Comparison of ENCODE assay signal across 8 cellular contexts in genomic region chr2:54672587-54673456, GRCh38. TPM values are rescaled to one million over a fixed set of nuclear protein-coding genes. Genes with fewer than 3 reads are reported as not detected.
DNase-seq lines count a peak whose midpoint lies in the region; ATAC-seq and TF ChIP-seq lines count a peak whose summit lies in the region.

No MANE protein-coding gene starts in this region.

- H2AFZ ChIP-seq in PC-9, result peak overlapping the region; percentile 26; the same call in 1 of the 2 replicates

- TF ChIP-seq CTCF in GM12864 (IDR thresholded peaks at IDR 0.05; ENCODE audit: low read depth, low read length, missing control alignments) (no peak), PC-9 (conservative IDR thresholded peaks at IDR 0.05) (no peak), omental fat pad (IDR thresholded peaks at IDR 0.05) (no peak)

- POLR2A ChIA-PET in PC-9 (lab: Charles Lee; ENCODE audit: unreplicated experiment), result interaction anchor here (0.5 to 0.8 kb wide), 9 partner anchors 10 to 594 kb away, joined by 3 to 16 read pairs (median 5); no protein-coding TSS in a partner anchor

- H3K9me3 ChIP-seq in PC-9 (ENCODE audit: insufficient read depth, low read depth), result no peaks in the 10 kb centered on the region
- no peaks in the 10 kb centered on the region for H3K9me3 ChIP-seq in right cardiac atrium (ENCODE audit: control insufficient read depth, low read length)

- CTCF ChIA-PET in PC-9 (lab: Charles Lee), result interaction anchor here (0.5 to 2.4 kb wide), 6 partner anchors 15 to 883 kb away, joined by 3 to 8 read pairs (median 4); no protein-coding TSS in a partner anchor

- DNase-seq in GM12864 (ENCODE audit: low read depth), result peak; percentile 67
- DNase-seq in PC-9, result peak; percentile 16 to 61
- DNase-seq in right cardiac atrium, result no peak
- DNase-seq in superior temporal gyrus (ENCODE audit: extremely low spot score), result peak; percentile 54
- no peak for DNase-seq in activated naive CD4-positive, alpha-beta T cell treated with Interleukin-2 at 50 U/mL for 16 hours
- DNase-seq in HCEC 1CT, result no peak
- no peak for DNase-seq in omental fat pad (ENCODE audit: low spot score)

- intact Hi-C loops in PC-9 (cut with micrococcal nuclease; ENCODE audit: unreplicated experiment), result loop anchor here (1.0 to 5.0 kb wide), 4 partner anchors 32 to 560 kb away; partner anchors contain the start of genes CLHC1, EML6 and RPS27A
- intact Hi-C loops in right cardiac atrium (cut with DNase I), result no loop called here

- H3K27ac ChIP-seq in PC-9 (peak overlapping the region; percentile 58), right cardiac atrium (ENCODE audit: low read length) (peak overlapping the region; percentile 88)

- ATAC-seq in HG02571 (IDR thresholded peaks at IDR 0.05; ENCODE audit: unreplicated experiment), result peak; percentile 52
- ATAC-seq in right cardiac atrium, result no peak
- ATAC-seq in omental fat pad (ENCODE audit: low FRiP score), result no peak

- peaks cover 31% of the 10 kb centered on the region for H3K4me1 ChIP-seq in PC-9 (replicated peaks; ENCODE audit: insufficient read depth)
- H3K4me1 ChIP-seq in right cardiac atrium (ENCODE audit: control insufficient read depth, insufficient read depth, low read length), result peaks cover 12% of the 10 kb centered on the region

- H3K27me3 ChIP-seq in PC-9 (ENCODE audit: insufficient read depth, low read depth), result no peaks in the 10 kb centered on the region
- no peaks in the 10 kb centered on the region for H3K27me3 ChIP-seq in right cardiac atrium (ENCODE audit: control insufficient read depth, insufficient read depth)

- WGBS in right cardiac atrium, result 49% methylated on average over 12 of the region's 12 CpGs

- H3K4me3 ChIP-seq in GM12864 (ENCODE audit: low read depth, low read length) (no peak overlapping the region), PC-9 (0 out of 2 replicates have a peak overlapping the region, but pooled peaks have one; percentile 14), right cardiac atrium (ENCODE audit: low read length) (no peak overlapping the region)

- TSS peak; percentile 49 for BruUV-seq in PC-9 (replicated peaks; lab: Mats Ljungman, UMichigan)

- H3K9me2 ChIP-seq in PC-9 (ENCODE audit: insufficient read depth), result no peaks in the 10 kb centered on the region

- H3F3A ChIP-seq in PC-9 (ENCODE audit: insufficient read depth, low read depth), result peaks cover 43% of the 10 kb centered on the region

- peaks cover 5% of the 10 kb centered on the region for H3K36me3 ChIP-seq in PC-9 (ENCODE audit: low read depth)

- H3K4me2 ChIP-seq in PC-9, result peak overlapping the region; percentile 54

- no peaks in the 10 kb centered on the region for H4K20me1 ChIP-seq in PC-9 (ENCODE audit: insufficient read depth)

- no peaks in the 10 kb centered on the region for H3K79me2 ChIP-seq in PC-9 (ENCODE audit: low read depth)

RNA-seq across cellular contexts. Expression of gene EML6, which starts 50.6 kb away (rescaled TPM):
- total RNA-seq in PC-9 (2021) (3.7 and 6.7 TPM in 2 replicates), right cardiac atrium (1 to 10 TPM in 2 of 4 donors, under 1 TPM in 2; 0.26 to 1.5 (median 0.89) TPM), omental fat pad (1 to 10 TPM in 3 of 4 donors, under 1 TPM in 1; 0.63 to 9.0 (median 1.2) TPM)
- 0.43 TPM for polyA plus RNA-seq in right cardiac atrium

Comparison
In these comparisons a context has a peak if more than half of its experiments do, and no peak if none do; other contexts are left out.
1. DNase-seq: peak in GM12864 (single experiment), PC-9 (2 of 2) and superior temporal gyrus (single experiment); none in right cardiac atrium (0 of 3), activated naive CD4-positive, alpha-beta T cell treated with Interleukin-2 at 50 U/mL for 16 hours (single experiment), HCEC 1CT (single experiment) and omental fat pad (single experiment).